In genomic region chr6:21679761-21680265, GRCh38 we compare ENCODE assay signal across 14 cellular contexts.
DNase-seq lines count a peak whose midpoint lies in the region; ATAC-seq and TF ChIP-seq lines count a peak whose summit lies in the region.
"Had no signal": no experiment of that assay in that cellular context is flagged by ENCODE, and none has a peak within 500 bp of the region (broad histone marks: within the 10 kb centered on the region; RNA-seq: fewer than 3 reads in every experiment).

No MANE protein-coding gene starts in this region.

- peaks cover 2% of the 10 kb centered on the region for H3K4me1 Mint-ChIP-seq in neural progenitor cell

- H3K4me1 ChIP-seq in lower lobe of right lung (no peaks in the 10 kb centered on the region), neural progenitor cell (no peaks in the 10 kb centered on the region)

- TF ChIP-seq CTCF in AG04450 (IDR thresholded peaks at IDR 0.05; ENCODE audit: low read depth, low read length) (no peak), lower lobe of right lung (IDR thresholded peaks at IDR 0.05) (no peak), neural progenitor cell (IDR thresholded peaks at IDR 0.05) (no peak)

- peaks cover 95% of the 10 kb centered on the region for H3K79me2 ChIP-seq in neural progenitor cell (ENCODE audit: low read depth)

- H3K36me3 Mint-ChIP-seq in neural progenitor cell = peaks cover 64% of the 10 kb centered on the region

- peaks cover 35% of the 10 kb centered on the region for H3K9me3 Mint-ChIP-seq in neural progenitor cell

- CTCF ChIA-PET in AG04450 (lab: Charles Lee) = interaction anchor here (0.6 kb wide), 1 partner anchor 8 kb away, joined by 5 read pairs; no protein-coding TSS in a partner anchor

- H3K27ac ChIP-seq in AG04450 (ENCODE audit: low read depth, low read length) = peak overlapping the region; percentile 83
- H3K27ac ChIP-seq in caudate nucleus (ENCODE audit: low read depth, low read length) = peak overlapping the region; percentile 30
- peak overlapping the region; percentile 19 for H3K27ac ChIP-seq in lower lobe of right lung
- H3K27ac ChIP-seq in neural progenitor cell = no peak overlapping the region

- no peaks in the 10 kb centered on the region for H3K27me3 ChIP-seq in AG04450 (ENCODE audit: control insufficient read depth, insufficient read depth, low read length)
- H3K27me3 ChIP-seq in lower lobe of right lung (ENCODE audit: low read depth) = no peaks in the 10 kb centered on the region
- no peaks in the 10 kb centered on the region for H3K27me3 ChIP-seq in neural progenitor cell

- no peak overlapping the region for H3K9ac ChIP-seq in neural progenitor cell

- H3F3A ChIP-seq in neural progenitor cell (ENCODE audit: low read depth) = no peaks in the 10 kb centered on the region

- no peak overlapping the region for H3K4me2 ChIP-seq in neural progenitor cell

- intact Hi-C loops in lower lobe of right lung (cut with DNase I) = no loop called here

- no peak overlapping the region for H2AFZ ChIP-seq in neural progenitor cell (replicated peaks)

- DNase-seq in AG04450 (ENCODE audit: low read depth, low spot score) = peak; percentile 51
- peak; percentile 11 for DNase-seq in HuH-7.5 (ENCODE audit: low spot score)
- no peak for DNase-seq in caudate nucleus (lab: John Stamatoyannopoulos, UW)
- no peak for DNase-seq in lower lobe of right lung
- no peak for DNase-seq in germinal center (ENCODE audit: low spot score)
- no peak for DNase-seq in NCI-H2171 treated with DMSO at 0.1 percent for 48 hours (lab: John Stamatoyannopoulos, UW)
- DNase-seq in neural progenitor cell (ENCODE audit: low spot score) = no peak
- DNase-seq: activated CD4-positive, CD25-positive, alpha-beta regulatory T cell; activated effector memory CD4-positive, alpha-beta T cell treated with anti-CD3 and anti-CD28 coated beads, Interleukin-2, amount 50 U/mL, for 16 hours; effector CD4-positive, alpha-beta T cell; NCI-H2081 treated with DMSO at 0.1 percent for 48 hours; RPMI8226; stimulated activated CD4-positive, alpha-beta T cell treated with anti-CD3 and anti-CD28 coated beads, Interleukin-2, amount 100 ng/mL, for 48 hours had no signal

- H3K4me3 Mint-ChIP-seq in neural progenitor cell = no peak overlapping the region

- H3K4me3 ChIP-seq in AG04450 (ENCODE audit: low read depth, low read length) = no peak overlapping the region
- no peak overlapping the region for H3K4me3 ChIP-seq in lower lobe of right lung
- H3K4me3 ChIP-seq in neural progenitor cell = no peak overlapping the region

- POLR2A ChIA-PET in AG04450 (lab: Yijun Ruan, JAX) = interaction anchor here (1.0 kb wide), 2 partner anchors 12 to 74 kb away, joined by 3 to 4 read pairs; no protein-coding TSS in a partner anchor

- H3K27me3 Mint-ChIP-seq in neural progenitor cell (ENCODE audit: insufficient read depth, low read depth) = peaks cover 9% of the 10 kb centered on the region

- H4K20me1 ChIP-seq in neural progenitor cell (ENCODE audit: low read depth) = peaks cover 17% of the 10 kb centered on the region

- H3K27ac Mint-ChIP-seq in neural progenitor cell = no peak overlapping the region

- H3K9me3 ChIP-seq in AG04450 (ENCODE audit: control insufficient read depth, insufficient read depth, low read length) = no peaks in the 10 kb centered on the region
- H3K9me3 ChIP-seq in lower lobe of right lung = no peaks in the 10 kb centered on the region
- no peaks in the 10 kb centered on the region for H3K9me3 ChIP-seq in neural progenitor cell (ENCODE audit: low read depth)

- ATAC-seq in lower lobe of right lung (peak; percentile 81 to 89), GM18502 (IDR thresholded peaks at IDR 0.05; ENCODE audit: poor library complexity, unreplicated experiment) (no peak)

- H3K36me3 ChIP-seq in lower lobe of right lung (no peaks in the 10 kb centered on the region), neural progenitor cell (peaks cover 3% of the 10 kb centered on the region)

Comparison
In these comparisons a context has a peak if more than half of its experiments do, and no peak if none do; other contexts are left out.
1. DNase-seq: peak in AG04450 (single experiment) and HuH-7.5 (single experiment); none in caudate nucleus (0 of 61), lower lobe of right lung (single experiment), germinal center (single experiment), NCI-H2171 treated with DMSO at 0.1 percent for 48 hours (single experiment) and neural progenitor cell (single experiment).